ENCODE assay signal across 8 cellular contexts in the genomic region with DNA sequence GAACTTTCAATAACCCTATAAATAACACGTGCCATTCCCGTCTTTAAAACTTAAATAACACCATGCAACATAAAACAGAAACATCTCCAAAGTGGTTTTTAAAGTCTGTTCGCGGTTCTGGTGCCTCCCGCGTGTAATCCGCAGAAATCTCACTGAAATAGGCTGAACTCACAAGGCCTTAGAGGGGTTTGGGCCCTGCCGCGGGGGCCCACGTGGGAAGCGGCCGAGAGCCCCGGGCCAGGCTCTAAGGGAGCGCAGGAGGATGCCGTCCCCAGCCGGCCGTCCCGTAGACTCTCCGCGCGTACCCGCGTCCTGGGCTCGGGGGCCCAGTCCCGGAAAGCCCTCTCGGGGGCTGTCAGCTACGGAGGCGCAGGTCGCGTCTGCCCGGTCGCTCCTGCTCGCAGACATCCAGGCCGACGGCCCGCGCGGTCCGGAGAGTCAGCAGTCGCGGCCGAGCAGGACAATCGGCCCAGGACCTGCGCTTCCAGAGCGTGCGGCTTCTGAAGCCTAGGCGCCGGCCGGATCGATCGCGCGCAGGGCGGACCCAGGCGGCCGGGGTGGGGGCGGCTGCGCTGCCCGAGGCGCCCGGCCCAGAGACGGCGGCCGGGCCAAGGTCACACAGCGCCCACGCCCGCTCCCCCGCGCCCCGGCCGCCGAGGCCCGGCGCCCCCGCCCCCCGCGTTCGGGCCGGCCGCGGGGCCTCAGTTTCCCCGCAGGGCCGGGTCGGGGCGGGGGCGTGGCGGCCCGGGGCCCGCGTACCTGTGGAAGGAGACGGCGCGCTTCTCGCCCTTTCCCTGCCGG. TPM values are rescaled to one million over a fixed set of nuclear protein-coding genes. Genes with fewer than 3 reads are reported as not detected.
A peak's percentile ranks its signal among the peaks of the same experiment; 100 is the strongest.
DNase-seq lines count a peak whose midpoint lies in the region; TF ChIP-seq lines count a peak whose summit lies in the region.

No MANE protein-coding gene starts in this region.

- H3K4me3 Mint-ChIP-seq in H9: peak overlapping the region; percentile 80 to 89

- H3K27ac ChIP-seq in H9 (ENCODE audit: insufficient read length, low read depth, low read length) (no peak overlapping the region), neuronal stem cell (replicated peaks; ENCODE audit: low read length) (peak overlapping the region; percentile 98)

- H3K4me2 ChIP-seq in H9 (ENCODE audit: insufficient read depth, insufficient read length, low read length) (peak overlapping the region; percentile 94), neuronal stem cell (ENCODE audit: insufficient read depth, low read length, poor library complexity, severe bottlenecking) (peak overlapping the region; percentile 69)

- H3K4me1 Mint-ChIP-seq in H9: peaks cover 24 to 25% of the 10 kb centered on the region in 2 experiments

- no peak overlapping the region for H2BK15ac ChIP-seq in H9 (ENCODE audit: low read depth, low read length)
- H2BK15ac ChIP-seq in neuronal stem cell (ENCODE audit: low read length): no peak overlapping the region

- no CpG with 5 or more reads among the region's 95 CpGs for WGBS in H9 (ENCODE audit: extremely low coverage, insufficient read length, low lambda C conversion rate)
- no CpG with 5 or more reads among the region's 95 CpGs for WGBS in neuronal stem cell (ENCODE audit: extremely low coverage in 2 of 2, insufficient read length in 2 of 2, insufficient replicate concordance in 1 of 2), 2 donors

- H3K9me3 ChIP-seq in H9 (ENCODE audit: control insufficient read depth, low read depth, low read length) (peaks cover 6% of the 10 kb centered on the region), neuronal stem cell (replicated peaks in 1 of 2; ENCODE audit: control insufficient read depth in 2 of 2, insufficient read depth in 1 of 2, low read depth in 1 of 2, low read length in 2 of 2) (peaks cover 3 to 14% of the 10 kb centered on the region in 2 donors)

- H4K5ac ChIP-seq in H9 (ENCODE audit: insufficient read length, low read depth, low read length): no peak overlapping the region

- H3K23ac ChIP-seq in H9 (ENCODE audit: insufficient read length, low read depth, low read length) (no peak overlapping the region), neuronal stem cell (ENCODE audit: low read depth, low read length, poor library complexity) (peak overlapping the region; percentile 56)

- H2AFZ ChIP-seq in H9 (ENCODE audit: low read length) (no peak overlapping the region), neuronal stem cell (ENCODE audit: low read length) (peak overlapping the region; percentile 100)

- no peak overlapping the region for H2BK20ac ChIP-seq in H9 (ENCODE audit: low read depth, low read length, poor library complexity, severe bottlenecking)

- H3K23me2 ChIP-seq in H9 (ENCODE audit: insufficient read length, low read depth, low read length, poor library complexity, severe bottlenecking): peaks cover 8% of the 10 kb centered on the region

- H3K36me3 ChIP-seq in neuronal stem cell (replicated peaks in 1 of 2; ENCODE audit: control insufficient read depth in 2 of 2, insufficient read depth in 2 of 2, low read length in 2 of 2): peaks cover 21 to 61% of the 10 kb centered on the region in 2 donors

- H3K9ac ChIP-seq in H9 (ENCODE audit: extremely low read depth, insufficient read length, low read length) (peak overlapping the region; percentile 74), neuronal stem cell (ENCODE audit: low read depth, low read length, poor library complexity) (peak overlapping the region; percentile 85)

- H2BK120ac ChIP-seq in H9 (ENCODE audit: low read depth, low read length, poor library complexity, severe bottlenecking) (no peak overlapping the region), neuronal stem cell (ENCODE audit: low read depth, low read length) (no peak overlapping the region)

- H3K79me2 ChIP-seq in H9 (ENCODE audit: insufficient read depth, low read length): peaks cover 32% of the 10 kb centered on the region; the same call in 1 of the 2 replicates

- H3K18ac ChIP-seq in H9 (ENCODE audit: insufficient read length, low read depth, low read length) (peak overlapping the region; percentile 73), neuronal stem cell (ENCODE audit: low read length) (peak overlapping the region; percentile 89)

- H4K91ac ChIP-seq in H9 (ENCODE audit: insufficient read length, low read depth, low read length) (no peak overlapping the region), neuronal stem cell (ENCODE audit: low read depth, low read length, poor library complexity) (no peak overlapping the region)

- no peak overlapping the region for H3T11ph ChIP-seq in H9 (ENCODE audit: low read length)

- H3K27ac Mint-ChIP-seq in H9: peak overlapping the region in 1 of 3 experiments; percentile 75; a peak in 3 of 7 replicates

- peak; percentile 77 for DNase-seq in DMS 273 (lab: John Stamatoyannopoulos, UW; ENCODE audit: unreplicated experiment)
- DNase-seq in DMS 273 treated with DMSO at 0.1 percent for 48 hours (lab: John Stamatoyannopoulos, UW): no peak
- DNase-seq in H9: peak; percentile 52
- DNase-seq in LHCN-M2 (ENCODE audit: low read depth): peak; percentile 40
- peak; percentile 52 for DNase-seq in activated T-cell treated with anti-CD3 and anti-CD28 coated beads, Interleukin-2, amount 50 U/mL, for 1 hour
- DNase-seq in fibroblast of peridontal ligament (ENCODE audit: extremely low read depth): peak; percentile 11
- peak; percentile 40 for DNase-seq in neuronal stem cell (ENCODE audit: low spot score)
- no peak for DNase-seq in NCI-H187 (lab: John Stamatoyannopoulos, UW)

- H2BK5ac ChIP-seq in H9 (ENCODE audit: insufficient read length, low read length) (no peak overlapping the region), neuronal stem cell (ENCODE audit: low read length) (peak overlapping the region; percentile 76)

- H2AK5ac ChIP-seq in H9 (ENCODE audit: insufficient read length, low read length): no peak overlapping the region
- H2AK5ac ChIP-seq in neuronal stem cell (ENCODE audit: low read depth, low read length): peak overlapping the region; percentile 67

- H2BK12ac ChIP-seq in H9 (ENCODE audit: insufficient read length, low read depth, low read length): no peak overlapping the region
- H2BK12ac ChIP-seq in neuronal stem cell (ENCODE audit: low read length): no peak overlapping the region

- peak overlapping the region; percentile 100 for H3K4me3 ChIP-seq in neuronal stem cell (ENCODE audit: low read length in 2 of 2)

- H3K27me3 ChIP-seq in H9 (ENCODE audit: insufficient read depth, low read length): no peaks in the 10 kb centered on the region
- no peaks in the 10 kb centered on the region for H3K27me3 ChIP-seq in neuronal stem cell (ENCODE audit: control insufficient read depth in 3 of 3, insufficient read depth in 3 of 3, low read depth in 1 of 3, low read length in 3 of 3)

- H3K4me1 ChIP-seq in H9 (ENCODE audit: insufficient read depth, low read length) (peaks cover 3% of the 10 kb centered on the region), neuronal stem cell (ENCODE audit: control insufficient read depth in 2 of 2, insufficient read depth in 1 of 2, low read depth in 1 of 2, low read length in 2 of 2) (peaks cover 6 to 9% of the 10 kb centered on the region in 2 donors)

- H4K8ac ChIP-seq in H9 (replicated peaks; ENCODE audit: insufficient read length, low read depth, low read length) (no peak overlapping the region), neuronal stem cell (ENCODE audit: low read depth, low read length) (no peak overlapping the region)

- H3K36me3 Mint-ChIP-seq in H9 (ENCODE audit: insufficient read depth in 1 of 3, low read depth in 3 of 3): peaks cover 36 to 57% (median 48%) of the 10 kb centered on the region in 3 experiments

- TF ChIP-seq CTCF in H9 (conservative IDR thresholded peaks at IDR 0.05): no peak

- H3K27me3 Mint-ChIP-seq in H9 (ENCODE audit: low read depth): no peaks in the 10 kb centered on the region

- H3K79me1 ChIP-seq in H9 (ENCODE audit: insufficient read depth, low read depth, low read length, poor library complexity, severe bottlenecking) (peaks cover 18% of the 10 kb centered on the region), neuronal stem cell (ENCODE audit: low read depth, low read length) (peaks cover 23% of the 10 kb centered on the region)

- peaks cover 4 to 8% of the 10 kb centered on the region in 2 experiments; a peak in 4 of 5 replicates for H3K9me3 Mint-ChIP-seq in H9

- no peak overlapping the region for H3K56ac ChIP-seq in H9 (ENCODE audit: insufficient read length, low read depth, low read length)

- H4K20me1 ChIP-seq in H9 (ENCODE audit: control insufficient read depth, insufficient read depth, insufficient read length): no peaks in the 10 kb centered on the region

- no peak overlapping the region for H3K4ac ChIP-seq in H9 (ENCODE audit: low read depth, low read length)
- no peak overlapping the region for H3K4ac ChIP-seq in neuronal stem cell (ENCODE audit: low read length)

- peak overlapping the region; percentile 57 for H3K14ac ChIP-seq in H9 (ENCODE audit: insufficient read depth, low read length)
- H3K14ac ChIP-seq in neuronal stem cell (ENCODE audit: low read length): no peak overlapping the region

RNA-seq across cellular contexts. Expression of a gene that starts 0.6 kb away (rescaled TPM):
- 70.6 and 71.4 TPM in 2 replicates for total RNA-seq in H9 (2021)
- total RNA-seq in LHCN-M2 (2014; rRNA removed): 59.4 and 63.5 TPM in 2 replicates
- 48.1 TPM for polyA plus RNA-seq in LHCN-M2 (2012)
- 54.6 TPM for polyA plus RNA-seq in neuronal stem cell (2013, experiment 1 of 2)
- polyA plus RNA-seq in neuronal stem cell (2013, experiment 2 of 2): 56.0 TPM

RNA-seq across cellular contexts. Expression of a gene that starts 1.1 kb away (rescaled TPM):
- total RNA-seq in H9 (2021) (105 and 110 TPM in 2 replicates), LHCN-M2 (2014; rRNA removed) (68.9 and 99.8 TPM in 2 replicates)
- polyA plus RNA-seq in LHCN-M2 (2012): 77.6 TPM
- polyA plus RNA-seq in neuronal stem cell (2013, experiment 1 of 2): 64.1 TPM
- polyA plus RNA-seq in neuronal stem cell (2013, experiment 2 of 2): 62.1 TPM

RNA-seq across cellular contexts. Expression of a gene that starts 50.2 kb away (rescaled TPM):
- total RNA-seq in H9 (2021) (75.6 and 76.0 TPM in 2 replicates), LHCN-M2 (2014; rRNA removed) (108 and 132 TPM in 2 replicates)
- polyA plus RNA-seq in LHCN-M2 (2012): 107 TPM
- 62.1 TPM for polyA plus RNA-seq in neuronal stem cell (2013, experiment 1 of 2)
- 62.7 TPM for polyA plus RNA-seq in neuronal stem cell (2013, experiment 2 of 2)

Comparison
In these comparisons a context has a peak if more than half of its experiments do, and no peak if none do; other contexts are left out.
1. DNase-seq: peak in DMS 273 (single experiment), H9 (single experiment), LHCN-M2 (single experiment), activated T-cell treated with anti-CD3 and anti-CD28 coated beads, Interleukin-2, amount 50 U/mL, for 1 hour (single experiment), fibroblast of peridontal ligament (single experiment) and neuronal stem cell (single experiment); none in DMS 273 treated with DMSO at 0.1 percent for 48 hours (single experiment) and NCI-H187 (0 of 2).